10 cellular contexts compared by ENCODE assay signal in genomic region chr12:948238-948637, GRCh38. TPM values are rescaled to one million over a fixed set of nuclear protein-coding genes. Genes with fewer than 3 reads are reported as not detected.
DNase-seq lines count a peak whose midpoint lies in the region; ATAC-seq and TF ChIP-seq lines count a peak whose summit lies in the region.
"Had no signal": no experiment of that assay in that cellular context is flagged by ENCODE, and none has a peak within 500 bp of the region (broad histone marks: within the 10 kb centered on the region; RNA-seq: fewer than 3 reads in every experiment).

No MANE protein-coding gene starts in this region.

- no peaks in the 10 kb centered on the region for H3K36me3 ChIP-seq in CD4-positive, alpha-beta memory T cell (ENCODE audit: insufficient read depth, low read length)
- H3K36me3 ChIP-seq in NT2/D1 (ENCODE audit: insufficient read depth, insufficient read length, low read length) (peaks cover 36% of the 10 kb centered on the region), neural cell (ENCODE audit: insufficient read depth, low read length) (no peaks in the 10 kb centered on the region), aorta (ENCODE audit: control insufficient read depth in 1 of 2, insufficient read depth in 2 of 2, low read length in 1 of 2) (peaks cover 0 to 1% of the 10 kb centered on the region in 2 donors)

- H3K4me1 Mint-ChIP-seq in CD4-positive, alpha-beta memory T cell: peaks cover 23 to 51% (median 34%) of the 10 kb centered on the region in 4 donors
- peaks cover 19 to 31% of the 10 kb centered on the region in 2 donors for H3K4me1 Mint-ChIP-seq in effector memory CD8-positive, alpha-beta T cell (ENCODE audit: low read depth in 2 of 2)

- no peaks in the 10 kb centered on the region for H3K27me3 Mint-ChIP-seq in CD4-positive, alpha-beta memory T cell
- H3K27me3 Mint-ChIP-seq in effector memory CD8-positive, alpha-beta T cell: no peaks in the 10 kb centered on the region

- H3K9me2 ChIP-seq in neural cell (ENCODE audit: insufficient read depth, low read length): no peaks in the 10 kb centered on the region

- no peak for TF ChIP-seq EP300 in neural cell (conservative IDR thresholded peaks at IDR 0.05; ENCODE audit: poor library complexity, severe bottlenecking)

- intact Hi-C loops in CD4-positive, alpha-beta memory T cell (cut with micrococcal nuclease): loop anchor here (5.0 to 10.0 kb wide), 6 partner anchors 36 to 644 kb away; partner anchors contain the start of genes B4GALNT3 and FBXL14
- intact Hi-C loops in aorta (cut with DNase I): loop anchor here (2.0 to 5.0 kb wide), 5 partner anchors 51 to 196 kb away; partner anchors contain the start of gene WNK1 (in 1 of the 2)

- H3K9ac ChIP-seq in NT2/D1 (ENCODE audit: insufficient read length, low read depth) (peak overlapping the region; percentile 100), neural cell (ENCODE audit: low read length) (no peak overlapping the region)

- peaks cover 9% of the 10 kb centered on the region for H3F3A ChIP-seq in neural cell (ENCODE audit: insufficient read depth, low read length, poor library complexity, severe bottlenecking)

- no peaks in the 10 kb centered on the region for H4K20me1 ChIP-seq in neural cell (ENCODE audit: insufficient read depth)

- DNase-seq in CD4-positive, alpha-beta memory T cell: no peak
- DNase-seq in NT2/D1 (ENCODE audit: low read depth, low spot score): no peak
- DNase-seq in effector memory CD8-positive, alpha-beta T cell: no peak
- DNase-seq in dedifferentiated amniotic fluid mesenchymal stem cell (ENCODE audit: extremely low spot score): no peak
- DNase-seq in substantia nigra (lab: John Stamatoyannopoulos, UW): no peak
- DNase-seq in aorta: no peak
- DNase-seq: NCI-H1048; stimulated activated CD4-positive, alpha-beta T cell treated with anti-CD3 and anti-CD28 coated beads, Interleukin-1b, Interleukin-23, amount 100 ng/mL, for 48 hours had no signal

- no peak overlapping the region for H3K4me3 ChIP-seq in CD4-positive, alpha-beta memory T cell (ENCODE audit: low read length in 2 of 2)
- H3K4me3 ChIP-seq in NT2/D1 (ENCODE audit: insufficient read length, low read depth) (peak overlapping the region; percentile 99), neural cell (ENCODE audit: low read length) (peak overlapping the region; percentile 94), aorta (ENCODE audit: low read length in 2 of 2) (no peak overlapping the region)

- POLR2A ChIA-PET in CD4-positive, alpha-beta memory T cell (lab: Charles Lee; ENCODE audit: partially characterized antibody): interaction anchor here (0.6 to 2.4 kb wide), 6 partner anchors 11 to 385 kb away, joined by 3 to 32 read pairs (median 8); partner anchors contain the start of genes ERC1 and WNK1

- peaks cover 22% of the 10 kb centered on the region for H3K4me1 ChIP-seq in CD4-positive, alpha-beta memory T cell (ENCODE audit: insufficient read depth, low read length)
- no peaks in the 10 kb centered on the region for H3K4me1 ChIP-seq in NT2/D1 (ENCODE audit: insufficient read depth, insufficient read length)
- no peaks in the 10 kb centered on the region for H3K4me1 ChIP-seq in aorta (ENCODE audit: control insufficient read depth in 1 of 2, insufficient read depth in 2 of 2, low read length in 2 of 2)

- H2AFZ ChIP-seq in neural cell (ENCODE audit: low read depth, low read length): no peak overlapping the region

- no peak for ATAC-seq in effector memory CD8-positive, alpha-beta T cell (replicated peaks)
- ATAC-seq in HG02588 (IDR thresholded peaks at IDR 0.05; ENCODE audit: unreplicated experiment) (no peak), aorta (ENCODE audit: low FRiP score) (no peak)

- H3K4me2 ChIP-seq in neural cell (ENCODE audit: low read length): no peak overlapping the region

- peaks cover 20% of the 10 kb centered on the region for H3K79me2 ChIP-seq in neural cell (replicated peaks; ENCODE audit: insufficient read depth, low read length)

- H3K9me3 ChIP-seq in CD4-positive, alpha-beta memory T cell (ENCODE audit: control insufficient read depth in 1 of 2, low read length in 2 of 2): no peaks in the 10 kb centered on the region
- H3K9me3 ChIP-seq in NT2/D1 (ENCODE audit: insufficient read depth, low read length): no peaks in the 10 kb centered on the region
- H3K9me3 ChIP-seq in neural cell (ENCODE audit: low read length): no peaks in the 10 kb centered on the region
- H3K9me3 ChIP-seq in aorta (ENCODE audit: control insufficient read depth, low read length): no peaks in the 10 kb centered on the region

- peak overlapping the region; percentile 48 to 97 (median 64) for H3K4me3 Mint-ChIP-seq in CD4-positive, alpha-beta memory T cell
- peak overlapping the region; percentile 94 to 96 for H3K4me3 Mint-ChIP-seq in effector memory CD8-positive, alpha-beta T cell

- CTCF ChIA-PET in CD4-positive, alpha-beta memory T cell (lab: Charles Lee; ENCODE audit: partially characterized antibody): interaction anchor here (1.6 to 2.6 kb wide), 3 partner anchors 10 to 635 kb away, joined by 5 to 14 read pairs (median 7); no protein-coding TSS in a partner anchor

- peaks cover 0 to 2% (median 0%) of the 10 kb centered on the region in 8 donors for H3K9me3 Mint-ChIP-seq in CD4-positive, alpha-beta memory T cell
- H3K9me3 Mint-ChIP-seq in effector memory CD8-positive, alpha-beta T cell: no peaks in the 10 kb centered on the region

- peaks cover 8 to 24% of the 10 kb centered on the region in 2 donors for H3K36me3 Mint-ChIP-seq in CD4-positive, alpha-beta memory T cell
- H3K36me3 Mint-ChIP-seq in effector memory CD8-positive, alpha-beta T cell (ENCODE audit: insufficient read depth): peaks cover 37% of the 10 kb centered on the region

- 91 to 96% methylated on average over 9 of the region's 9 CpGs for WGBS in aorta, 2 donors

- no peak overlapping the region for H3K27ac ChIP-seq in CD4-positive, alpha-beta memory T cell (ENCODE audit: low read depth, low read length)
- H3K27ac ChIP-seq in neural cell (ENCODE audit: low read length) (no peak overlapping the region), substantia nigra (ENCODE audit: low read depth, low read length, poor library complexity, severe bottlenecking) (no peak overlapping the region), aorta (ENCODE audit: low read depth in 1 of 2, low read length in 2 of 2) (peak overlapping the region in 1 of 2 donors; percentile 43)

- peak overlapping the region; percentile 0 to 94 (median 63) for H3K27ac Mint-ChIP-seq in CD4-positive, alpha-beta memory T cell
- peak overlapping the region in 1 of 2 donors; percentile 6 for H3K27ac Mint-ChIP-seq in effector memory CD8-positive, alpha-beta T cell

- TF ChIP-seq CTCF in neural cell (IDR thresholded peaks at IDR 0.05; ENCODE audit: poor library complexity, severe bottlenecking): no peak

- H3K27me3 ChIP-seq in CD4-positive, alpha-beta memory T cell (ENCODE audit: insufficient read depth, low read length): no peaks in the 10 kb centered on the region
- no peaks in the 10 kb centered on the region for H3K27me3 ChIP-seq in NT2/D1 (ENCODE audit: insufficient read depth, insufficient read length)
- H3K27me3 ChIP-seq in neural cell (ENCODE audit: insufficient read depth, low read depth, low read length): no peaks in the 10 kb centered on the region
- no peaks in the 10 kb centered on the region for H3K27me3 ChIP-seq in aorta (ENCODE audit: control insufficient read depth in 1 of 2, insufficient read depth in 2 of 2, low read length in 1 of 2)

- no peak for TF ChIP-seq RAD21 in neural cell (conservative IDR thresholded peaks at IDR 0.05)

TF ChIP-seq in neural cell, 6 proteins besides CTCF, POLR2A, EP300 and RAD21:
- TF ChIP-seq POLR2AphosphoS5 (IDR thresholded peaks at IDR 0.05) (no peak), TAF1 (IDR thresholded peaks at IDR 0.05; ENCODE audit: low read depth) (no peak), EZH2 (IDR thresholded peaks at IDR 0.05; ENCODE audit: borderline replicate concordance, insufficient read depth, low read length, poor library complexity, severe bottlenecking) (no peak), SMC3 (conservative IDR thresholded peaks at IDR 0.05; ENCODE audit: poor library complexity) (no peak), REST (IDR thresholded peaks at IDR 0.05; ENCODE audit: borderline replicate concordance) (no peak), MXI1 (conservative IDR thresholded peaks at IDR 0.05; ENCODE audit: poor library complexity, severe bottlenecking) (no peak)

RNA-seq across cellular contexts. Expression of gene RAD52, which starts 1.3 kb away (rescaled TPM):
- total RNA-seq in CD4-positive, alpha-beta memory T cell: 10 to 100 TPM; 30.7 to 31.5 TPM
- polyA plus RNA-seq in CD4-positive, alpha-beta memory T cell: 1 to 10 TPM in 1 of 2 donors, under 1 TPM in 1; 0.26 to 5.0 TPM
- polyA plus RNA-seq in neural cell (25.5 and 26.9 TPM in 2 replicates), aorta (10 to 100 TPM in 1 of 2 donors, 1 to 10 TPM in 1; 4.4 to 14.3 TPM)
- 20.3 and 21.9 TPM in 2 replicates for polyA minus RNA-seq in neural cell
- total RNA-seq in aorta: 10 to 100 TPM; 13.2 to 25.7 TPM

RNA-seq across cellular contexts. Expression of gene ERC1, which starts 42.8 kb away (rescaled TPM):
- 10 to 100 TPM; 34.3 to 41.7 TPM for total RNA-seq in CD4-positive, alpha-beta memory T cell
- 10 to 100 TPM in 1 of 2 donors, 1 to 10 TPM in 1; 4.0 to 23.2 TPM for polyA plus RNA-seq in CD4-positive, alpha-beta memory T cell
- polyA plus RNA-seq in neural cell (7.1 and 10.7 TPM in 2 replicates), aorta (1 to 10 TPM; 8.1 to 9.5 TPM)
- 86.9 and 107 TPM in 2 replicates for polyA minus RNA-seq in neural cell
- 10 to 100 TPM; 81.1 to 99.8 TPM for total RNA-seq in aorta

Comparison
In these comparisons a context has a peak if more than half of its experiments do, and no peak if none do; other contexts are left out.
1. H3K4me3 ChIP-seq: peak in NT2/D1 (single experiment) and neural cell (single experiment); none in CD4-positive, alpha-beta memory T cell (0 of 2) and aorta (0 of 2).